ENCODE assay signal across 6 cellular contexts in genomic region chr2:135498588-135498987, GRCh38. TPM values are rescaled to one million over a fixed set of nuclear protein-coding genes. Genes with fewer than 3 reads are reported as not detected.
DNase-seq lines count a peak whose midpoint lies in the region; ATAC-seq and TF ChIP-seq lines count a peak whose summit lies in the region.
"Not testable (repeated sequence)": the region's sequence is repeated elsewhere in the genome, so short reads cannot be mapped to it uniquely, and the experiment has no call there.

No MANE protein-coding gene starts in this region.

- H2BK5ac ChIP-seq in mesendoderm (ENCODE audit: low read length) = not testable (repeated sequence)

- H4K5ac ChIP-seq in mesendoderm (ENCODE audit: low read length) = not testable (repeated sequence)

- not testable (repeated sequence) for H3K23ac ChIP-seq in mesendoderm (ENCODE audit: low read length)

- H3K27ac ChIP-seq in HCT116 (ENCODE audit: low read depth, low read length); OCI-LY7 (ENCODE audit: low read depth, low read length, poor library complexity, severe bottlenecking); endodermal cell (ENCODE audit: low read depth, low read length); mesendoderm (ENCODE audit: low read depth, low read length): not testable (repeated sequence)

- DNase-seq in ELF-1 (ENCODE audit: low read depth, low spot score) (peak; percentile 15), OCI-LY7 (ENCODE audit: low spot score) (peak; percentile 8), amniotic epithelial cell (ENCODE audit: low read depth) (peak; percentile 4), mesendoderm (peak; percentile 28)
- not testable (repeated sequence) for DNase-seq in HCT116 (ENCODE audit: low read depth, low spot score); endodermal cell

- not testable (repeated sequence) for H3K27me3 Mint-ChIP-seq in endodermal cell (ENCODE audit: insufficient read depth)

- TF ChIP-seq RAD21 in HCT116 (IDR thresholded peaks at IDR 0.05; ENCODE audit: low read depth) = not testable (repeated sequence)

- H3K36me3 ChIP-seq in HCT116 (ENCODE audit: control insufficient read depth in 1 of 2, insufficient read depth in 2 of 2, low read length in 2 of 2); mesendoderm (ENCODE audit: control insufficient read depth, insufficient read depth, low read length): not testable (repeated sequence)
- H3K36me3 ChIP-seq in OCI-LY7 (ENCODE audit: insufficient read depth, low read length) (peaks cover 69% of the 10 kb centered on the region), endodermal cell (ENCODE audit: control insufficient read depth, insufficient read depth, low read length) (peaks cover 35% of the 10 kb centered on the region)

- H3K9me3 Mint-ChIP-seq in endodermal cell = peaks cover 41% of the 10 kb centered on the region

- not testable (repeated sequence) for H3K79me1 ChIP-seq in mesendoderm (ENCODE audit: low read length)

- H3K4me1 ChIP-seq in HCT116 (ENCODE audit: control insufficient read depth in 1 of 2, insufficient read depth in 2 of 2, low read length in 2 of 2); OCI-LY7 (ENCODE audit: insufficient read depth, low read length, poor library complexity, severe bottlenecking); endodermal cell (ENCODE audit: control insufficient read depth, insufficient read depth, low read length); mesendoderm (ENCODE audit: control insufficient read depth, low read depth, low read length): not testable (repeated sequence)

- RAD21 ChIA-PET in HCT116 (lab: Charles Lee; ENCODE audit: low non-redundant PET in 1 of 2, low total read pairs in 2 of 2, uncharacterized antibody in 2 of 2, unreplicated experiment in 2 of 2) = not testable (repeated sequence)

- not testable (repeated sequence) for H3K79me2 ChIP-seq in HCT116 (ENCODE audit: insufficient read depth, low read length); OCI-LY7 (ENCODE audit: insufficient read depth, low read depth, low read length); mesendoderm (ENCODE audit: control insufficient read depth, insufficient read depth, low read length)

- H3K4ac ChIP-seq in mesendoderm (ENCODE audit: low read depth, low read length) = not testable (repeated sequence)

- POLR2A ChIA-PET in HCT116 (lab: Charles Lee); OCI-LY7 (lab: Charles Lee): not testable (repeated sequence)

- H2BK120ac ChIP-seq in mesendoderm (ENCODE audit: low read depth, low read length) = not testable (repeated sequence)

- H3K36me3 Mint-ChIP-seq in endodermal cell (ENCODE audit: low read depth) = peaks cover 71% of the 10 kb centered on the region

- H2AFZ ChIP-seq in HCT116 (ENCODE audit: low read depth, low read length, poor library complexity, severe bottlenecking); OCI-LY7 (ENCODE audit: low read length): not testable (repeated sequence)

- H3K27ac Mint-ChIP-seq in endodermal cell = not testable (repeated sequence)

- not testable (repeated sequence) for H3K56ac ChIP-seq in mesendoderm (ENCODE audit: low read length)

- not testable (repeated sequence) for H3K4me1 Mint-ChIP-seq in endodermal cell

- H4K8ac ChIP-seq in mesendoderm (ENCODE audit: low read depth, low read length) = not testable (repeated sequence)

- not testable (repeated sequence) for ATAC-seq in HCT116

- CTCF ChIA-PET in HCT116 (lab: Charles Lee); OCI-LY7 (lab: Charles Lee; ENCODE audit: unreplicated experiment): not testable (repeated sequence)

- H3K27me3 ChIP-seq in HCT116 (ENCODE audit: insufficient read depth, low read length); endodermal cell (ENCODE audit: control insufficient read depth, insufficient read depth, low read length, poor library complexity, severe bottlenecking); mesendoderm (ENCODE audit: insufficient read depth, low read length, poor library complexity): not testable (repeated sequence)

- H3K9me2 ChIP-seq in HCT116 (ENCODE audit: insufficient read depth); OCI-LY7 (ENCODE audit: insufficient read depth, low read length): not testable (repeated sequence)

- not testable (repeated sequence) for H2BK15ac ChIP-seq in mesendoderm (replicated peaks; ENCODE audit: low read depth)

- not testable (repeated sequence) for H3K18ac ChIP-seq in mesendoderm (ENCODE audit: low read length)

- not testable (repeated sequence) for H2AK5ac ChIP-seq in mesendoderm (ENCODE audit: low read length)

- H3K4me2 ChIP-seq in HCT116 (ENCODE audit: low read length); OCI-LY7 (ENCODE audit: low read length); mesendoderm (ENCODE audit: low read length): not testable (repeated sequence)

- WGBS in endodermal cell (ENCODE audit: insufficient coverage in 1 of 2, insufficient read length in 1 of 2), 2 experiments = 96% methylated on average over 6 to 7 of the region's 7 CpGs
- no CpG with 5 or more reads among the region's 7 CpGs for WGBS in mesendoderm (ENCODE audit: extremely low coverage, insufficient coverage, low lambda C conversion rate)

- TF ChIP-seq POLR2A in HCT116 (IDR thresholded peaks at IDR 0.05; ENCODE audit: borderline replicate concordance, extremely low read depth, insufficient read depth, insufficient read length) = not testable (repeated sequence)

- not testable (repeated sequence) for H3K9ac ChIP-seq in HCT116 (ENCODE audit: low read length); endodermal cell (ENCODE audit: extremely low read depth, low read length, poor library complexity, severe bottlenecking); mesendoderm (ENCODE audit: low read length)

- H3K4me3 Mint-ChIP-seq in endodermal cell = not testable (repeated sequence)

- H3K4me3 ChIP-seq in HCT116 (replicated peaks in 1 of 2; ENCODE audit: low read depth in 1 of 2, low read length in 2 of 2); OCI-LY7 (ENCODE audit: low read depth, low read length, poor library complexity, severe bottlenecking); mesendoderm (ENCODE audit: low read length): not testable (repeated sequence)
- H3K4me3 ChIP-seq in endodermal cell (ENCODE audit: low read length) = peak overlapping the region; percentile 43

- intact Hi-C loops in HCT116 (cut with micrococcal nuclease); OCI-LY7 (cut with micrococcal nuclease; ENCODE audit: unreplicated experiment): not testable (repeated sequence)

- not testable (repeated sequence) for TF ChIP-seq CTCF in HCT116 (IDR thresholded peaks at IDR 0.05 in 2 of 3, conservative IDR thresholded peaks at IDR 0.05 in 1 of 3; ENCODE audit: borderline replicate concordance in 1 of 3, insufficient read depth in 1 of 3, low read depth in 2 of 3, low read length in 2 of 3); OCI-LY7 (conservative IDR thresholded peaks at IDR 0.05; ENCODE audit: low read length); endodermal cell (conservative IDR thresholded peaks at IDR 0.05)

- BruUV-seq in HCT116 (replicated peaks; lab: Mats Ljungman, UMichigan); OCI-LY7 (replicated peaks; lab: Mats Ljungman, UMichigan): not testable (repeated sequence)

- H4K20me1 ChIP-seq in HCT116 (ENCODE audit: insufficient read depth); OCI-LY7 (ENCODE audit: insufficient read depth, low read length): not testable (repeated sequence)

- not testable (repeated sequence) for H3K9me3 ChIP-seq in HCT116 (ENCODE audit: control insufficient read depth in 1 of 2, insufficient read depth in 1 of 2, low read depth in 1 of 2, low read length in 2 of 2)
- peaks cover 18% of the 10 kb centered on the region; the same call in 1 of the 2 replicates for H3K9me3 ChIP-seq in OCI-LY7 (ENCODE audit: low read length)
- peaks cover 52% of the 10 kb centered on the region for H3K9me3 ChIP-seq in endodermal cell (ENCODE audit: control insufficient read depth, low read length)

TF ChIP-seq in HCT116, 20 proteins besides CTCF, POLR2A, EP300 and RAD21:
- TF ChIP-seq CBX3 (IDR thresholded peaks at IDR 0.05; ENCODE audit: low read depth) = peak; percentile 61; the same call in 1 of the 2 replicates

RNA-seq across cellular contexts. Expression of gene ZRANB3, which starts 32.4 kb away (rescaled TPM):
- 12.0 TPM for total RNA-seq in HCT116 (2021; ENCODE audit: unreplicated experiment)
- 2.7 and 4.3 TPM in 2 replicates for polyA plus RNA-seq in HCT116 (2012)
- total RNA-seq in OCI-LY7 (2014; rRNA removed; shearing (Covaris generic)) = 10.9 and 11.6 TPM in 2 replicates
- total RNA-seq in OCI-LY7 (2022) = 24.8 and 27.0 TPM in 2 replicates
- 10 to 100 TPM; 17.2 to 20.7 TPM for total RNA-seq in endodermal cell
- polyA plus RNA-seq in endodermal cell (2013, experiment 1 of 2) = 12.4 TPM
- polyA plus RNA-seq in endodermal cell (2013, experiment 2 of 2) = 9.9 TPM
- polyA plus RNA-seq in mesendoderm (2013, experiment 1 of 2) = 6.8 TPM
- polyA plus RNA-seq in mesendoderm (2013, experiment 2 of 2) = 7.2 TPM

RNA-seq across cellular contexts. Expression of gene R3HDM1, which starts 32.7 kb away (rescaled TPM):
- total RNA-seq in HCT116 (2021; ENCODE audit: unreplicated experiment) (43.1 TPM), OCI-LY7 (2022) (111 and 122 TPM in 2 replicates), endodermal cell (10 to 100 TPM; 52.6 to 67.0 TPM)
- polyA plus RNA-seq in HCT116 (2012) = 27.2 and 33.8 TPM in 2 replicates
- total RNA-seq in OCI-LY7 (2014; rRNA removed; shearing (Covaris generic)) = 28.7 and 67.5 TPM in 2 replicates
- polyA plus RNA-seq in endodermal cell (2013, experiment 1 of 2) = 51.1 TPM
- polyA plus RNA-seq in endodermal cell (2013, experiment 2 of 2) = 54.7 TPM
- 62.2 TPM for polyA plus RNA-seq in mesendoderm (2013, experiment 1 of 2)
- polyA plus RNA-seq in mesendoderm (2013, experiment 2 of 2) = 61.4 TPM
